8 cellular contexts compared by ENCODE assay signal in genomic region chr15:64247906-64248541, GRCh38.
A peak's percentile ranks its signal among the peaks of the same experiment; 100 is the strongest.
DNase-seq lines count a peak whose midpoint lies in the region; ATAC-seq, FAIRE-seq and TF ChIP-seq lines count a peak whose summit lies in the region.

No MANE protein-coding gene starts in this region.

- no peak overlapping the region for H3K4me2 ChIP-seq in K562 (ENCODE audit: insufficient read depth, low read length)

- peaks cover 44% of the 10 kb centered on the region for H3K36me3 Mint-ChIP-seq in CD4-positive, alpha-beta T cell (ENCODE audit: low read depth)

- 23% methylated on average over 2 of the region's 2 CpGs for WGBS in K562 (ENCODE audit: insufficient coverage, low coverage, missing lambda C conversion rate)
- 36 to 47% (median 40%) methylated on average over 2 of the region's 2 CpGs for WGBS in stomach, 5 donors

- DNase-seq in CD4-positive, alpha-beta T cell, result no peak
- DNase-seq in NCI-H2227 (lab: John Stamatoyannopoulos, UW; ENCODE audit: unreplicated experiment), result peak; percentile 17
- peak; percentile 45 to 78 (median 61) for DNase-seq in K562 (ENCODE audit: extremely low read depth in 1 of 4, low spot score in 3 of 4)
- peak; percentile 49 for DNase-seq in inferior parietal cortex (ENCODE audit: extremely low spot score)
- no peak for DNase-seq in stomach
- no peak for DNase-seq in activated CD4-positive, CD25-positive, alpha-beta regulatory T cell treated with anti-CD3 and anti-CD28 coated beads, Interleukin-2, amount 50 U/mL, for 72 hours

- in situ Hi-C loops in K562 (cut with MboI), result no loop called here

- H2AFZ ChIP-seq in K562 (ENCODE audit: low read depth, low read length), result no peak overlapping the region

- peaks cover 4% of the 10 kb centered on the region; the same call in 1 of the 3 replicates for H3K79me2 ChIP-seq in K562 (ENCODE audit: control insufficient read depth, insufficient read depth, low read length)

- TF ChIP-seq CTCF in CD4-positive, alpha-beta T cell (IDR thresholded peaks at IDR 0.05), result no peak
- no peak for TF ChIP-seq CTCF in K562 (IDR thresholded peaks at IDR 0.05 in 2 of 3, conservative IDR thresholded peaks at IDR 0.05 in 1 of 3; ENCODE audit: insufficient read depth in 2 of 3, low read depth in 1 of 3, low read length in 3 of 3)
- TF ChIP-seq CTCF in stomach (IDR thresholded peaks at IDR 0.05), result no peak

- H3K9me1 ChIP-seq in K562 (ENCODE audit: control insufficient read depth, insufficient read depth, low read length), result no peaks in the 10 kb centered on the region

- H3K36me3 ChIP-seq in K562 (ENCODE audit: control insufficient read depth, insufficient read depth, low read length) (0 out of 3 replicates have a peak, but pooled peaks cover 3% of the 10 kb centered on the region), stomach (no peaks in the 10 kb centered on the region)

- H3K4me1 ChIP-seq in K562 (replicated peaks in 1 of 2; ENCODE audit: control insufficient read depth in 2 of 2, insufficient read depth in 2 of 2, low read length in 2 of 2), result peaks cover 0 to 18% of the 10 kb centered on the region in 2 experiments; a peak in 4 of 5 replicates
- H3K4me1 ChIP-seq in stomach, result peaks cover 21 to 53% (median 40%) of the 10 kb centered on the region in 4 donors

- TF ChIP-seq EP300 in K562 (IDR thresholded peaks at IDR 0.05; ENCODE audit: low read length) (no peak), stomach (IDR thresholded peaks at IDR 0.05) (no peak)

- no peaks in the 10 kb centered on the region for H3K27me3 ChIP-seq in CD4-positive, alpha-beta T cell (ENCODE audit: control insufficient read depth, insufficient read depth, low read length)
- H3K27me3 ChIP-seq in K562 (ENCODE audit: control insufficient read depth in 2 of 2, insufficient read depth in 2 of 2, low read length in 2 of 2) (no peaks in the 10 kb centered on the region), stomach (no peaks in the 10 kb centered on the region)

- intact Hi-C loops in CD4-positive, alpha-beta T cell (cut with DNase I, micrococcal nuclease), result no loop called here
- intact Hi-C loops in K562 (cut with micrococcal nuclease) (no loop called here), stomach (cut with DNase I; ENCODE audit: low total_unique reads) (no loop called here)

- CTCF ChIA-PET in CD4-positive, alpha-beta T cell (lab: Charles Lee), result no interaction called here
- CTCF ChIA-PET in K562 (lab: Yijun Ruan, JAX; ENCODE audit: low intra/inter-chr PET ratio), result interaction anchor here (0.6 kb wide), 1 partner anchor 32 kb away, joined by 3 read pairs; no protein-coding TSS in a partner anchor

- POLR2A ChIA-PET in CD4-positive, alpha-beta T cell (lab: Charles Lee), result no interaction called here
- POLR2A ChIA-PET in K562 (lab: Yijun Ruan, JAX), result interaction anchor here (0.6 to 7.1 kb wide), 5 partner anchors 9 to 445 kb away, joined by 3 to 40 read pairs (median 8); no protein-coding TSS in a partner anchor

- no peak for TF ChIP-seq RAD21 in K562 (CRISPR knock-in tag; conservative IDR thresholded peaks at IDR 0.05 in 1 of 2, IDR thresholded peaks at IDR 0.05 in 1 of 2)

- peak; percentile 75 for ATAC-seq in CD4-positive, alpha-beta T cell (ENCODE audit: poor library complexity)
- ATAC-seq in GM18867 (IDR thresholded peaks at IDR 0.05; ENCODE audit: unreplicated experiment) (peak; percentile 69), HG03095 (IDR thresholded peaks at IDR 0.05; ENCODE audit: unreplicated experiment) (peak; percentile 53), K562 (peak; percentile 72)

- FAIRE-seq in K562 (lab: Jason Lieb, UNC), result peak; percentile 69

- BruUV-seq in K562 (replicated peaks; lab: Mats Ljungman, UMichigan), result TSS peak; percentile 14

- no peak overlapping the region for H3K27ac ChIP-seq in CD4-positive, alpha-beta T cell (ENCODE audit: low read depth, low read length)
- H3K27ac ChIP-seq in K562 (ENCODE audit: extremely low read depth, low read depth, low read length) (peak overlapping the region; percentile 84), stomach (peak overlapping the region in 3 of 5 donors; percentile 54 to 59 (median 57))

- H3K4me3 ChIP-seq in K562, result no peak overlapping the region
- H3K4me3 ChIP-seq in stomach, result no peak overlapping the region

- H3K4me1 Mint-ChIP-seq in CD4-positive, alpha-beta T cell (ENCODE audit: low read depth), result peaks cover 28% of the 10 kb centered on the region

- H3K27me3 Mint-ChIP-seq in CD4-positive, alpha-beta T cell, result no peaks in the 10 kb centered on the region

- no peaks in the 10 kb centered on the region for H3K9me3 Mint-ChIP-seq in CD4-positive, alpha-beta T cell

- H4K20me1 ChIP-seq in K562 (replicated peaks; ENCODE audit: control insufficient read depth, insufficient read depth, low read length), result no peaks in the 10 kb centered on the region

- no peaks in the 10 kb centered on the region for H3K9me3 ChIP-seq in CD4-positive, alpha-beta T cell (ENCODE audit: control insufficient read depth, low read length)
- H3K9me3 ChIP-seq in K562 (replicated peaks; ENCODE audit: control insufficient read depth, insufficient read depth, low read depth, low read length), result no peaks in the 10 kb centered on the region
- no peaks in the 10 kb centered on the region for H3K9me3 ChIP-seq in stomach

- H3K9ac ChIP-seq in K562 (ENCODE audit: insufficient read depth in 1 of 2, low read depth in 2 of 2, low read length in 2 of 2), result peak overlapping the region in 1 of 2 experiments; percentile 61; a peak in 1 of 4 replicates

- peak overlapping the region; percentile 56 for H3K27ac Mint-ChIP-seq in CD4-positive, alpha-beta T cell

- no peak for TF ChIP-seq POLR2A in K562 (conservative IDR thresholded peaks at IDR 0.05)
- TF ChIP-seq POLR2A in stomach (IDR thresholded peaks at IDR 0.05), result no peak

- H3K4me3 Mint-ChIP-seq in CD4-positive, alpha-beta T cell, result no peak overlapping the region

TF ChIP-seq in K562, 482 proteins besides CTCF, POLR2A, EP300 and RAD21 (continues in another document):
- TF ChIP-seq MEIS2 (IDR thresholded peaks at IDR 0.05; ENCODE audit: partially characterized antibody) (peak; percentile 41), DMBX1 (CRISPR knock-in tag; IDR thresholded peaks at IDR 0.05; ENCODE audit: borderline replicate concordance) (no peak), ZBTB49 (CRISPR knock-in tag; IDR thresholded peaks at IDR 0.05; ENCODE audit: borderline replicate concordance) (no peak), POLR2AphosphoS2 (IDR thresholded peaks at IDR 0.05; ENCODE audit: low read length) (no peak), ZFX (CRISPR knock-in tag; IDR thresholded peaks at IDR 0.05) (peak; percentile 43; the same call in 1 of the 2 replicates), L3MBTL2 (IDR thresholded peaks at IDR 0.05) (peak; percentile 33; the same call in 1 of the 2 replicates), ZNF197 (CRISPR knock-in tag; IDR thresholded peaks at IDR 0.05; ENCODE audit: low read depth) (no peak), BMI1 (IDR thresholded peaks at IDR 0.05; ENCODE audit: low read length) (no peak), SETDB1 (IDR thresholded peaks at IDR 0.05; ENCODE audit: low read length) (no peak), SMAD4 (CRISPR knock-in tag; conservative IDR thresholded peaks at IDR 0.05) (0 out of 2 replicates have a peak, but pooled peaks have one; percentile 27), MLLT1 (IDR thresholded peaks at IDR 0.05) (no peak), NFXL1 (CRISPR knock-in tag; IDR thresholded peaks at IDR 0.05) (no peak), ZKSCAN1 (IDR thresholded peaks at IDR 0.05; ENCODE audit: low read depth, low read length) (no peak), EP400 (IDR thresholded peaks at IDR 0.05) (no peak), ZNF384 (IDR thresholded peaks at IDR 0.05; ENCODE audit: low read depth, low read length) (peak; percentile 62), CREM (IDR thresholded peaks at IDR 0.05; ENCODE audit: low read depth) (peak; percentile 6; the same call in 1 of the 2 replicates), DPF2 (IDR thresholded peaks at IDR 0.05) (peak; percentile 83), JUNB (CRISPR knock-in tag; conservative IDR thresholded peaks at IDR 0.05) (0 out of 2 replicates have a peak, but pooled peaks have one; percentile 37), MXD1 (CRISPR knock-in tag; IDR thresholded peaks at IDR 0.05; ENCODE audit: borderline replicate concordance, poor library complexity, severe bottlenecking) (no peak), CXXC5 (CRISPR knock-in tag; IDR thresholded peaks at IDR 0.05) (0 out of 2 replicates have a peak, but pooled peaks have one; percentile 35)

Comparison
In these comparisons a context has a peak if more than half of its experiments do, and no peak if none do; other contexts are left out.
1. DNase-seq: peak in NCI-H2227 (single experiment), K562 (4 of 4) and inferior parietal cortex (single experiment); none in CD4-positive, alpha-beta T cell (0 of 10), stomach (single experiment) and activated CD4-positive, CD25-positive, alpha-beta regulatory T cell treated with anti-CD3 and anti-CD28 coated beads, Interleukin-2, amount 50 U/mL, for 72 hours (single experiment).
2. Peak in every context shown above with its lines, with median percentiles within 50 percentile points of each other: ATAC-seq.